1 cellular context compared by ENCODE assay signal in the genomic region with DNA sequence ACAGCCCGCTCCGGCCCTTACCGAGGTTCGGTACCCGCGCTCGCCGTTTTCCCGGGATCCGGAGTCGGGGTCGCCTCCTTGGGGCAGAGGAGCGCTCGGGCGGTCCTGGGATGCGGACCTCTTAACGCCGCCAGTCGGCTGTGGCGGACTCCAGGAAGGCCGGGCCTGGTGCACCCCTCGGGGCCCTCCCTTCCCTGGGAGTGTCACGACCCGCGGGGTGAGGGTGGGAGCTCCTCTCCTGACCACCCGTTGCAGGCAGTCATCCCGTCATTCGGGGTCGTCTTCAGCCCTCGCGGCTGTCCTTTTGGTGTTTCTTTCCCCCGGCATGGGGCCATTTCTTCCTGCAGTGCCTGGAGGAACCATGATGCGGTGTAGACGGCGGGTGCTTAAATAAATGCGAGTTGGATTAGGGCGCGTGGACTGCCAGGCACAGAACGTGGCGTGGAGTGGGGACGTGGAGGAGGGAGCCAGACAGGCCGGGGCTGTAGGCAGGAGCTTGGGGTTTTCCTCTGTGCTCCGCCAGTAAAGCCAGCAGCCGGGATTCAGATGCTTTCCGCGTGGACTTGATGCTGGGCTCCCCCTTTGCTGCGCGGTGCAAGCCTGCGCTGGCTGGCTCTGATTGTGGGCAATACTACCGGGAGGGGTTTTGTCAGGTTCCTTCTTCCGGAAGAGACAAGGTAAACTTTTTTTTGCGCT.
TF ChIP-seq lines count a peak whose summit lies in the region.

No MANE protein-coding gene starts in this region.

TF ChIP-seq in HEK293, 187 proteins besides CTCF, POLR2A, EP300 and RAD21 (continued from another document):
- TF ChIP-seq, protein P1, sequence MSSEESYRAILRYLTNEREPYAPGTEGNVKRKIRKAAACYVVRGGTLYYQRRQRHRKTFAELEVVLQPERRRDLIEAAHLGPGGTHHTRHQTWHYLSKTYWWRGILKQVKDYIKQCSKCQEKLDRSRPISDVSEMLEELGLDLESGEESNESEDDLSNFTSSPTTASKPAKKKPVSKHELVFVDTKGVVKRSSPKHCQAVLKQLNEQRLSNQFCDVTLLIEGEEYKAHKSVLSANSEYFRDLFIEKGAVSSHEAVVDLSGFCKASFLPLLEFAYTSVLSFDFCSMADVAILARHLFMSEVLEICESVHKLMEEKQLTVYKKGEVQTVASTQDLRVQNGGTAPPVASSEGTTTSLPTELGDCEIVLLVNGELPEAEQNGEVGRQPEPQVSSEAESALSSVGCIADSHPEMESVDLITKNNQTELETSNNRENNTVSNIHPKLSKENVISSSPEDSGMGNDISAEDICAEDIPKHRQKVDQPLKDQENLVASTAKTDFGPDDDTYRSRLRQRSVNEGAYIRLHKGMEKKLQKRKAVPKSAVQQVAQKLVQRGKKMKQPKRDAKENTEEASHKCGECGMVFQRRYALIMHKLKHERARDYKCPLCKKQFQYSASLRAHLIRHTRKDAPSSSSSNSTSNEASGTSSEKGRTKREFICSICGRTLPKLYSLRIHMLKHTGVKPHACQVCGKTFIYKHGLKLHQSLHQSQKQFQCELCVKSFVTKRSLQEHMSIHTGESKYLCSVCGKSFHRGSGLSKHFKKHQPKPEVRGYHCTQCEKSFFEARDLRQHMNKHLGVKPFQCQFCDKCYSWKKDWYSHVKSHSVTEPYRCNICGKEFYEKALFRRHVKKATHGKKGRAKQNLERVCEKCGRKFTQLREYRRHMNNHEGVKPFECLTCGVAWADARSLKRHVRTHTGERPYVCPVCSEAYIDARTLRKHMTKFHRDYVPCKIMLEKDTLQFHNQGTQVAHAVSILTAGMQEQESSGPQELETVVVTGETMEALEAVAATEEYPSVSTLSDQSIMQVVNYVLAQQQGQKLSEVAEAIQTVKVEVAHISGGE (tag by site-specific recombination; conservative IDR thresholded peaks at IDR 0.05; ENCODE audit: low read depth): peak; percentile 55
- TF ChIP-seq ZNF341 (tag by site-specific recombination; IDR thresholded peaks at IDR 0.05; ENCODE audit: low read depth) (peak; percentile 78), YY1 (tag by site-specific recombination; IDR thresholded peaks at IDR 0.05) (0 out of 2 replicates have a peak, but pooled peaks have one; percentile 6), ZNF292 (tag by site-specific recombination; IDR thresholded peaks at IDR 0.05; ENCODE audit: borderline replicate concordance, low read depth) (no peak), ZNF132 (tag by site-specific recombination; IDR thresholded peaks at IDR 0.05; ENCODE audit: borderline replicate concordance) (no peak), ZNF302 (tag by site-specific recombination; IDR thresholded peaks at IDR 0.05; ENCODE audit: low read depth) (no peak), HOXC10 (CRISPR knock-in tag; IDR thresholded peaks at IDR 0.05) (no peak), ZNF610 (tag by site-specific recombination; IDR thresholded peaks at IDR 0.05; ENCODE audit: borderline replicate concordance) (no peak), GLIS1 (tag by site-specific recombination; IDR thresholded peaks at IDR 0.05) (no peak), TRIM28 (IDR thresholded peaks at IDR 0.05; ENCODE audit: borderline replicate concordance, low read length) (no peak), ZNF791 (tag by site-specific recombination; IDR thresholded peaks at IDR 0.05) (no peak), ZNF354C (tag by site-specific recombination; IDR thresholded peaks at IDR 0.05; ENCODE audit: borderline replicate concordance, low read depth) (no peak), MZF1 (tag by site-specific recombination; IDR thresholded peaks at IDR 0.05; ENCODE audit: borderline replicate concordance) (0 out of 2 replicates have a peak, but pooled peaks have one; percentile 28), MEIS1 (CRISPR knock-in tag; IDR thresholded peaks at IDR 0.05; ENCODE audit: borderline replicate concordance) (no peak), OVOL3 (tag by site-specific recombination; IDR thresholded peaks at IDR 0.05) (no peak), SETDB1 (IDR thresholded peaks at IDR 0.05; ENCODE audit: insufficient read length, low read length) (no peak)
- TF ChIP-seq, protein P2, sequence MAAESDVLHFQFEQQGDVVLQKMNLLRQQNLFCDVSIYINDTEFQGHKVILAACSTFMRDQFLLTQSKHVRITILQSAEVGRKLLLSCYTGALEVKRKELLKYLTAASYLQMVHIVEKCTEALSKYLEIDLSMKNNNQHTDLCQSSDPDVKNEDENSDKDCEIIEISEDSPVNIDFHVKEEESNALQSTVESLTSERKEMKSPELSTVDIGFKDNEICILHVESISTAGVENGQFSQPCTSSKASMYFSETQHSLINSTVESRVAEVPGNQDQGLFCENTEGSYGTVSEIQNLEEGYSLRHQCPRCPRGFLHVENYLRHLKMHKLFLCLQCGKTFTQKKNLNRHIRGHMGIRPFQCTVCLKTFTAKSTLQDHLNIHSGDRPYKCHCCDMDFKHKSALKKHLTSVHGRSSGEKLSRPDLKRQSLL (tag by site-specific recombination; IDR thresholded peaks at IDR 0.05): no peak
- TF ChIP-seq, protein P3, sequence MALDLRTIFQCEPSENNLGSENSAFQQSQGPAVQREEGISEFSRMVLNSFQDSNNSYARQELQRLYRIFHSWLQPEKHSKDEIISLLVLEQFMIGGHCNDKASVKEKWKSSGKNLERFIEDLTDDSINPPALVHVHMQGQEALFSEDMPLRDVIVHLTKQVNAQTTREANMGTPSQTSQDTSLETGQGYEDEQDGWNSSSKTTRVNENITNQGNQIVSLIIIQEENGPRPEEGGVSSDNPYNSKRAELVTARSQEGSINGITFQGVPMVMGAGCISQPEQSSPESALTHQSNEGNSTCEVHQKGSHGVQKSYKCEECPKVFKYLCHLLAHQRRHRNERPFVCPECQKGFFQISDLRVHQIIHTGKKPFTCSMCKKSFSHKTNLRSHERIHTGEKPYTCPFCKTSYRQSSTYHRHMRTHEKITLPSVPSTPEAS (tag by site-specific recombination; IDR thresholded peaks at IDR 0.05): no peak
- TF ChIP-seq, protein P4, sequence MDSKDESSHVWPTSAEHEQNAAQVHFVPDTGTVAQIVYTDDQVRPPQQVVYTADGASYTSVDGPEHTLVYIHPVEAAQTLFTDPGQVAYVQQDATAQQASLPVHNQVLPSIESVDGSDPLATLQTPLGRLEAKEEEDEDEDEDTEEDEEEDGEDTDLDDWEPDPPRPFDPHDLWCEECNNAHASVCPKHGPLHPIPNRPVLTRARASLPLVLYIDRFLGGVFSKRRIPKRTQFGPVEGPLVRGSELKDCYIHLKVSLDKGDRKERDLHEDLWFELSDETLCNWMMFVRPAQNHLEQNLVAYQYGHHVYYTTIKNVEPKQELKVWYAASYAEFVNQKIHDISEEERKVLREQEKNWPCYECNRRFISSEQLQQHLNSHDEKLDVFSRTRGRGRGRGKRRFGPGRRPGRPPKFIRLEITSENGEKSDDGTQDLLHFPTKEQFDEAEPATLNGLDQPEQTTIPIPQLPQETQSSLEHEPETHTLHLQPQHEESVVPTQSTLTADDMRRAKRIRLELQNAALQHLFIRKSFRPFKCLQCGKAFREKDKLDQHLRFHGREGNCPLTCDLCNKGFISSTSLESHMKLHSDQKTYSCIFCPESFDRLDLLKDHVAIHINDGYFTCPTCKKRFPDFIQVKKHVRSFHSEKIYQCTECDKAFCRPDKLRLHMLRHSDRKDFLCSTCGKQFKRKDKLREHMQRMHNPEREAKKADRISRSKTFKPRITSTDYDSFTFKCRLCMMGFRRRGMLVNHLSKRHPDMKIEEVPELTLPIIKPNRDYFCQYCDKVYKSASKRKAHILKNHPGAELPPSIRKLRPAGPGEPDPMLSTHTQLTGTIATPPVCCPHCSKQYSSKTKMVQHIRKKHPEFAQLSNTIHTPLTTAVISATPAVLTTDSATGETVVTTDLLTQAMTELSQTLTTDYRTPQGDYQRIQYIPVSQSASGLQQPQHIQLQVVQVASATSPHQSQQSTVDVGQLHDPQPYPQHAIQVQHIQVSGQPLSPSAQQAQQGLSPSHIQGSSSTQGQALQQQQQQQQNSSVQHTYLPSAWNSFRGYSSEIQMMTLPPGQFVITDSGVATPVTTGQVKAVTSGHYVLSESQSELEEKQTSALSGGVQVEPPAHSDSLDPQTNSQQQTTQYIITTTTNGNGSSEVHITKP (tag by site-specific recombination; IDR thresholded peaks at IDR 0.05): peak; percentile 97
